In genomic region chr7:1463685-1464223, GRCh38 we compare ENCODE assay signal across 1 cellular context.
TF ChIP-seq lines count a peak whose summit lies in the region.

No MANE protein-coding gene starts in this region.

TF ChIP-seq in HepG2, 621 proteins besides CTCF, POLR2A, EP300 and RAD21:
- TF ChIP-seq ZNF318 (CRISPR knock-in tag; IDR thresholded peaks at IDR 0.05) (no peak), SKIL (CRISPR knock-in tag; IDR thresholded peaks at IDR 0.05; ENCODE audit: borderline replicate concordance) (no peak), AKAP8 (CRISPR knock-in tag; IDR thresholded peaks at IDR 0.05) (peak; percentile 49; the same call in 1 of the 2 replicates)
TF ChIP-seq in HepG2: peak in this region for 1.
